13 cellular contexts compared by ENCODE assay signal in the genomic region with DNA sequence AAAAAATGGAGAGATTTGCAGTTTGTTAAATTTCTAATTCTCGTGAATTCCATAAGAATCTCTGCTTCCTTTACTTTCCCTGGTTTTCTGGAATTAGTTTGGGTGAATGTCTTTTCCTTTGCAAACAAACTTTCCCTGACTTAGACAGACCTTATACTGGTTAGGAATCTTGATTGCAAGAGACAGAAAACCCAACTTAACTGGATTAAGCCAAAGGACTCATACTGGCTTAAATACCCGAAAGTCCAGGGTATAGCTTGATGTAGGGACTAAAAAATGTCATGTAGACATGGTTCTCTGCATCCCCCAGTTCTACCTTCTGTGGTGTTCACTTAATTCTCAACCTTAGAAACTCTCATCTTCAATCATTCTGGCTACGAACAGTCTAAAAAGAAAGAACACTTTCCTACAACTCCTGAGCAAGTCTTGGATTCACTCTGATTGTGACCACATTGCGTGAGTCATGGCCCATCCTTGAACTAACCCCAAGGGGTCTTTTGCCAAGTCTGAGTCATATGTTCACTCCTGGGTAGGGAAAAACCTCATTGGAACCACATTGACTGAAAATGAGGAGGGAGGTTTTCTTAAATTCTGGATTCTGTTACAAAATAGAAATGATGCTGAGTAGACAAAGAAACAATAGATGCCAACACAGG.
DNase-seq lines count a peak whose midpoint lies in the region; ATAC-seq, FAIRE-seq and TF ChIP-seq lines count a peak whose summit lies in the region.
"Had no signal": no experiment of that assay in that cellular context is flagged by ENCODE, and none has a peak within 500 bp of the region (broad histone marks: within the 10 kb centered on the region; RNA-seq: fewer than 3 reads in every experiment).

No MANE protein-coding gene starts in this region.

- WGBS in heart left ventricle, 4 donors = 90 to 95% (median 93%) methylated on average over 4 of the region's 4 CpGs

- intact Hi-C loops in heart left ventricle (cut with DNase I) (no loop called here), left ventricle myocardium superior (cut with micrococcal nuclease) (no loop called here)

- H3K27ac ChIP-seq in heart left ventricle = peak overlapping the region in 11 of 12 donors; percentile 29 to 87 (median 64)

- TF ChIP-seq POLR2A in heart left ventricle (IDR thresholded peaks at IDR 0.05) = no peak

- no peak for TF ChIP-seq CTCF in heart left ventricle (IDR thresholded peaks at IDR 0.05)

- ATAC-seq in heart left ventricle = peak in 1 of 4 donors; percentile 46
- no peak for ATAC-seq in left ventricle myocardium superior
- ATAC-seq in stimulated activated naive CD8-positive, alpha-beta T cell treated with anti-CD3 and anti-CD28 coated beads, Interleukin-15, Interleukin-2, amounts not matched to agents 100 U/mL and 50 U/mL, for 24 hours = peak; percentile 79
- no peak for ATAC-seq in GM21737 (IDR thresholded peaks at IDR 0.05; ENCODE audit: unreplicated experiment)
- no peak for ATAC-seq in HG03135 (IDR thresholded peaks at IDR 0.05; ENCODE audit: unreplicated experiment)
- ATAC-seq: natural killer cell treated with Interleukin-12 subunit alpha and Interleukin-12 subunit beta and Interleukin-15 and Interleukin-18, amount 100 ng/mL, for 72 hours; T-cell had no signal

- H3K27me3 ChIP-seq in heart left ventricle = no peaks in the 10 kb centered on the region

- no peaks in the 10 kb centered on the region for H3K36me3 ChIP-seq in heart left ventricle

- peak overlapping the region in 1 of 12 donors; percentile 20 for H3K4me3 ChIP-seq in heart left ventricle

- no peak for FAIRE-seq in HTR-8/SVneo (lab: Jason Lieb, UNC)
- FAIRE-seq in GM19239 (lab: Jason Lieb, UNC) = no peak

- peaks cover 0 to 16% (median 0%) of the 10 kb centered on the region in 12 donors for H3K4me1 ChIP-seq in heart left ventricle

- DNase-seq in heart left ventricle = no peak
- DNase-seq in left ventricle myocardium superior = no peak
- DNase-seq in HTR-8/SVneo (ENCODE audit: insufficient read length, low spot score) = peak; percentile 32
- DNase-seq in fibroblast of gingiva (ENCODE audit: low read depth) = peak; percentile 97
- peak; percentile 34 for DNase-seq in stimulated activated naive CD8-positive, alpha-beta T cell treated with anti-CD3 and anti-CD28 coated beads, Interleukin-15, Interleukin-2, amounts not matched to agents 100 U/mL and 50 U/mL, for 24 hours
- DNase-seq in GM19239 (ENCODE audit: insufficient read length, low spot score) = no peak
- DNase-seq: CD4-positive, CD25-positive, alpha-beta regulatory T cell; hypothalamus; NCI-H1694 treated with DMSO at 0.1 percent for 48 hours; T-cell had no signal

- peaks cover 0 to 17% (median 0%) of the 10 kb centered on the region in 12 donors for H3K9me3 ChIP-seq in heart left ventricle

Comparison
In these comparisons a context has a peak if more than half of its experiments do, and no peak if none do; other contexts are left out.
1. DNase-seq: peak in HTR-8/SVneo (single experiment), fibroblast of gingiva (single experiment) and stimulated activated naive CD8-positive, alpha-beta T cell treated with anti-CD3 and anti-CD28 coated beads, Interleukin-15, Interleukin-2, amounts not matched to agents 100 U/mL and 50 U/mL, for 24 hours (single experiment); none in heart left ventricle (0 of 5), left ventricle myocardium superior (single experiment) and GM19239 (single experiment).